In genomic region chr7:5607958-5608656, GRCh38 we compare ENCODE assay signal across 1 cellular context.
TF ChIP-seq lines count a peak whose summit lies in the region.

No MANE protein-coding gene starts in this region.

TF ChIP-seq in K562, 482 proteins besides CTCF, POLR2A, EP300 and RAD21 (continued from another document):
- TF ChIP-seq ARID4B (CRISPR knock-in tag; IDR thresholded peaks at IDR 0.05) (no peak), ZNF408 (CRISPR knock-in tag; IDR thresholded peaks at IDR 0.05; ENCODE audit: low read depth) (no peak), CBX5 (IDR thresholded peaks at IDR 0.05; ENCODE audit: borderline replicate concordance, low read depth) (no peak), CHD7 (IDR thresholded peaks at IDR 0.05; ENCODE audit: low read depth, low read length) (no peak), TEAD4 (IDR thresholded peaks at IDR 0.05; ENCODE audit: low read length) (no peak), TEAD4 (CRISPR knock-in tag; IDR thresholded peaks at IDR 0.05; ENCODE audit: borderline replicate concordance) (no peak), MLX (CRISPR knock-in tag; conservative IDR thresholded peaks at IDR 0.05) (no peak), HNRNPH1 (optimal IDR thresholded peaks at IDR 0.05; ENCODE audit: low read depth, low read length) (no peak)
